ENCODE assay signal across 21 cellular contexts in the genomic region with DNA sequence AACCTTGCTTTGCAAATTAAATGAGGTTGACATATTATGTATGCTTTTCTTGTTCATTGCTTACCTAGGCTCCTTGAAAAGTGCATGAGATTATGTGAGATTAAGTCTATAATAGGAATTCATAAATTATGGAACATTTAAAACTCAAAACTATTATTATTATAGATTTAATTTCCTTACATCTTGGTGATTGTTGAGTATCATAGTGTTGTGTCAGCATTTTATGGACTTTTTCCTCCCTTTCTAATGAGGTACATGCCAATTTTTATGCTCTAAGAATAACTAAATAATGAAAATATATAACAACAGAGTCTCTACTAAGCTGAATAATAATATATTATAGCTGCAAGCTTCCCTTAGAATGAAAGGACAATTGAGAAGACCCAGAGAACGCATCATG.
DNase-seq lines count a peak whose midpoint lies in the region; ATAC-seq, FAIRE-seq and TF ChIP-seq lines count a peak whose summit lies in the region.
"Had no signal": no experiment of that assay in that cellular context is flagged by ENCODE, and none has a peak within 500 bp of the region (broad histone marks: within the 10 kb centered on the region; RNA-seq: fewer than 3 reads in every experiment).

No MANE protein-coding gene starts in this region.

- TF ChIP-seq POLR2A in A549 (IDR thresholded peaks at IDR 0.05; ENCODE audit: low read length) = no peak
- TF ChIP-seq POLR2A in IMR-90 (IDR thresholded peaks at IDR 0.05; ENCODE audit: low read depth, low read length) = no peak
- TF ChIP-seq POLR2A in H1 (IDR thresholded peaks at IDR 0.05; ENCODE audit: control extremely low read depth in 1 of 2, low read depth in 2 of 2, low read length in 2 of 2) = no peak
- TF ChIP-seq POLR2A in stomach (IDR thresholded peaks at IDR 0.05) = no peak

- H3K9me1 ChIP-seq in IMR-90 (ENCODE audit: insufficient read depth, low read length) = no peaks in the 10 kb centered on the region

- H3K9me3 ChIP-seq in A549 = no peaks in the 10 kb centered on the region
- H3K9me3 ChIP-seq in IMR-90 (ENCODE audit: control insufficient read depth, insufficient read depth, low read length) = peaks cover 9% of the 10 kb centered on the region
- H3K9me3 ChIP-seq in H1 (ENCODE audit: insufficient read depth in 2 of 2, low read depth in 1 of 2, low read length in 1 of 2) = no peaks in the 10 kb centered on the region
- H3K9me3 ChIP-seq in stomach = peaks cover 0 to 28% (median 0%) of the 10 kb centered on the region in 4 donors
- H3K9me3 ChIP-seq: Caco-2 had no signal

- H4K20me1 ChIP-seq in IMR-90 (ENCODE audit: insufficient read depth, low read length) (no peaks in the 10 kb centered on the region), H1 (replicated peaks in 1 of 2; ENCODE audit: control insufficient read depth in 1 of 2, insufficient read depth in 2 of 2, low read length in 2 of 2) (no peaks in the 10 kb centered on the region)
- H4K20me1 ChIP-seq: BLaER1 treated with 17β-estradiol and CSF1 and Interleukin-3, amounts not matched to agents 10 nM and 100 nM had no signal

- no peak overlapping the region for H2BK15ac ChIP-seq in IMR-90 (ENCODE audit: low read depth, low read length)
- H2BK15ac ChIP-seq in H1 (ENCODE audit: low read length) = no peak overlapping the region

- no peak overlapping the region for H3K23ac ChIP-seq in IMR-90 (ENCODE audit: low read depth, low read length)
- H3K23ac ChIP-seq in H1 (ENCODE audit: insufficient read length) = no peak overlapping the region

- WGBS in A549 (ENCODE audit: missing lambda C conversion rate) = 8% methylated on average over 1 of the region's 1 CpG
- WGBS in IMR-90 (ENCODE audit: extremely low coverage in 2 of 2, insufficient read length in 1 of 2), 2 experiments = no CpG with 5 or more reads among the region's 1 CpG
- WGBS in H1 (ENCODE audit: extremely low coverage in 1 of 2, insufficient coverage in 1 of 2, insufficient read length in 1 of 2, insufficient replicate concordance in 2 of 2, low coverage in 1 of 2, low lambda C conversion rate in 2 of 2, missing lambda C conversion rate in 1 of 2), 2 experiments = 92% methylated on average over 1 of the region's 1 CpG; no CpG with 5 or more reads in 1 of the 2 experiments
- WGBS in stomach, 5 donors = 43 to 87% (median 69%) methylated on average over 1 of the region's 1 CpG

- H3K36me3 ChIP-seq in IMR-90 (ENCODE audit: control insufficient read depth, insufficient read depth, low read length) = no peaks in the 10 kb centered on the region
- H3K36me3 ChIP-seq in H1 (ENCODE audit: control insufficient read depth in 2 of 4, insufficient read depth in 4 of 4, low read length in 3 of 4) = no peaks in the 10 kb centered on the region
- no peaks in the 10 kb centered on the region for H3K36me3 ChIP-seq in stomach
- H3K36me3 ChIP-seq: BLaER1 treated with 17β-estradiol and CSF1 and Interleukin-3, amounts not matched to agents 10 nM and 100 nM had no signal

- H2BK20ac ChIP-seq in IMR-90 (ENCODE audit: low read depth, low read length) (no peak overlapping the region), H1 (ENCODE audit: low read length) (no peak overlapping the region)

- no peak overlapping the region for H2BK120ac ChIP-seq in IMR-90 (ENCODE audit: low read depth, low read length)
- no peak overlapping the region for H2BK120ac ChIP-seq in H1 (replicated peaks; ENCODE audit: low read depth, low read length)

- dilution Hi-C loops in IMR-90 (cut with HindIII; ENCODE audit: low sequenced_read_pairs, unreplicated experiment) = no loop called here

- POLR2A ChIA-PET in A549 (lab: Yijun Ruan, JAX) = no interaction called here
- POLR2A ChIA-PET in IMR-90 (lab: Charles Lee; ENCODE audit: unreplicated experiment) = no interaction called here
- POLR2A ChIA-PET in H1 (lab: Charles Lee; ENCODE audit: partially characterized antibody) = no interaction called here

- no peak overlapping the region for H2BK12ac ChIP-seq in H1 (ENCODE audit: low read depth, low read length)

- no peak overlapping the region for H4K5ac ChIP-seq in IMR-90 (ENCODE audit: low read depth, low read length)
- no peak overlapping the region for H4K5ac ChIP-seq in H1 (ENCODE audit: insufficient read length, low read depth, low read length)

- H3K27ac ChIP-seq in A549 (no peak overlapping the region), IMR-90 (ENCODE audit: insufficient read depth, low read length) (no peak overlapping the region), H1 (ENCODE audit: low read depth, low read length) (no peak overlapping the region), stomach (no peak overlapping the region)
- H3K27ac ChIP-seq: BLaER1 treated with 17β-estradiol and CSF1 and Interleukin-3, amounts not matched to agents 10 nM and 100 nM; C4-2B had no signal

- H3K27me3 ChIP-seq in IMR-90 (ENCODE audit: control insufficient read depth, insufficient read depth, low read length) = no peaks in the 10 kb centered on the region
- H3K27me3 ChIP-seq in H1 (replicated peaks in 1 of 4; ENCODE audit: control insufficient read depth in 3 of 4, extremely low read depth in 1 of 4, insufficient read depth in 3 of 4, low read length in 3 of 4) = no peaks in the 10 kb centered on the region
- no peaks in the 10 kb centered on the region for H3K27me3 ChIP-seq in stomach
- H3K27me3 ChIP-seq: BLaER1 treated with 17β-estradiol and CSF1 and Interleukin-3, amounts not matched to agents 10 nM and 100 nM had no signal

- no peak overlapping the region for H3K14ac ChIP-seq in IMR-90 (replicated peaks; ENCODE audit: low read depth, low read length)
- no peak overlapping the region for H3K14ac ChIP-seq in H1 (ENCODE audit: insufficient read length)

- H3K18ac ChIP-seq in IMR-90 (ENCODE audit: low read depth, low read length) (no peak overlapping the region), H1 (ENCODE audit: extremely low read depth, low read length) (no peak overlapping the region)

- H2BK5ac ChIP-seq in IMR-90 (ENCODE audit: low read depth, low read length, poor library complexity, severe bottlenecking) (no peak overlapping the region), H1 (ENCODE audit: low read depth, low read length) (no peak overlapping the region)

- H3K23me2 ChIP-seq in H1 (ENCODE audit: low read depth, low read length) = no peaks in the 10 kb centered on the region

- H2AK5ac ChIP-seq in IMR-90 (ENCODE audit: low read depth, low read length) = no peak overlapping the region
- H2AK5ac ChIP-seq in H1 (ENCODE audit: low read depth, low read length) = no peak overlapping the region

- CTCF ChIA-PET in A549 (lab: Yijun Ruan, JAX) (no interaction called here), IMR-90 (lab: Yijun Ruan, JAX) (no interaction called here), H1 (lab: Charles Lee; ENCODE audit: partially characterized antibody) (no interaction called here)

- H2AFZ ChIP-seq in IMR-90 (replicated peaks; ENCODE audit: low read length, poor library complexity) (no peak overlapping the region), H1 (ENCODE audit: low read length) (no peak overlapping the region)

- intact Hi-C loops in IMR-90 (cut with micrococcal nuclease) (no loop called here), stomach (cut with DNase I; ENCODE audit: low total_unique reads) (no loop called here)

- H4K91ac ChIP-seq in IMR-90 (ENCODE audit: insufficient read depth, low read depth, low read length) (no peak overlapping the region), H1 (replicated peaks; ENCODE audit: insufficient read length, low read length) (no peak overlapping the region)

- H3K4me1 ChIP-seq in A549 (no peaks in the 10 kb centered on the region), IMR-90 (ENCODE audit: control insufficient read depth, insufficient read depth, low read length) (no peaks in the 10 kb centered on the region), H1 (replicated peaks in 1 of 4; ENCODE audit: control insufficient read depth in 3 of 4, insufficient read depth in 4 of 4, low read length in 3 of 4) (no peaks in the 10 kb centered on the region), stomach (no peaks in the 10 kb centered on the region)
- H3K4me1 ChIP-seq: BLaER1 treated with 17β-estradiol and CSF1 and Interleukin-3, amounts not matched to agents 10 nM and 100 nM; Caco-2 had no signal

- DNase-seq in A549 (ENCODE audit: low read depth in 1 of 2, low spot score in 1 of 2) = no peak
- DNase-seq in IMR-90 = no peak
- DNase-seq in H1 (ENCODE audit: low read depth in 1 of 2, low spot score in 2 of 2) = no peak
- DNase-seq in stomach = no peak
- DNase-seq: 8988T; AML-193; Caco-2; Calu3; CD4-positive, alpha-beta T cell; CD8-positive, alpha-beta T cell; DMS79; DND-41; EL; GDM1 had no signal

- BruUV-seq in IMR-90 (replicated peaks; lab: Mats Ljungman, UMichigan) = no TSS peak

- H2AK9ac ChIP-seq in IMR-90 (replicated peaks; ENCODE audit: low read depth, low read length, poor library complexity) = no peak overlapping the region

- H3K56ac ChIP-seq in IMR-90 (ENCODE audit: extremely low read depth, insufficient read depth, low read length) (no peak overlapping the region), H1 (replicated peaks; ENCODE audit: insufficient read length, low read depth, low read length) (no peak overlapping the region)

- FAIRE-seq in A549 (lab: Jason Lieb, UNC) (no peak), H1 (lab: Jason Lieb, UNC) (no peak)
- FAIRE-seq: D721Med, GM12878, GM12892, GM18507 had no signal

- no peak overlapping the region for H4K8ac ChIP-seq in IMR-90 (ENCODE audit: low read depth in 2 of 2, low read length in 2 of 2)
- no peak overlapping the region for H4K8ac ChIP-seq in H1 (ENCODE audit: extremely low read depth, insufficient read depth, low read length)

- TF ChIP-seq EP300 in A549 (IDR thresholded peaks at IDR 0.05) (no peak), H1 (IDR thresholded peaks at IDR 0.05; ENCODE audit: borderline replicate concordance in 1 of 2, low read depth in 2 of 2, low read length in 2 of 2) (no peak), stomach (IDR thresholded peaks at IDR 0.05) (no peak)

- no peaks in the 10 kb centered on the region for H3K79me1 ChIP-seq in IMR-90 (ENCODE audit: low read depth in 1 of 2, low read length in 2 of 2)
- no peaks in the 10 kb centered on the region for H3K79me1 ChIP-seq in H1 (ENCODE audit: low read depth, low read length)

- in situ Hi-C loops in IMR-90 (cut with MboI; ENCODE audit: low sequenced_read_pairs) = no loop called here

- H3K79me2 ChIP-seq in H1 (ENCODE audit: control insufficient read depth in 1 of 2, insufficient read depth in 2 of 2, low read length in 2 of 2) = no peaks in the 10 kb centered on the region

- TF ChIP-seq RAD21 in A549 (conservative IDR thresholded peaks at IDR 0.05 in 1 of 2, IDR thresholded peaks at IDR 0.05 in 1 of 2) = no peak
- TF ChIP-seq RAD21 in IMR-90 (IDR thresholded peaks at IDR 0.05; ENCODE audit: low read length) = no peak
- no peak for TF ChIP-seq RAD21 in H1 (IDR thresholded peaks at IDR 0.05 in 1 of 2, conservative IDR thresholded peaks at IDR 0.05 in 1 of 2; ENCODE audit: low read depth in 2 of 2, low read length in 2 of 2)

- H3K4me2 ChIP-seq in A549 = no peak overlapping the region
- H3K4me2 ChIP-seq in IMR-90 (ENCODE audit: low read depth, low read length) = no peak overlapping the region
- H3K4me2 ChIP-seq in H1 (ENCODE audit: insufficient read depth in 1 of 2, low read depth in 2 of 2, low read length in 2 of 2) = no peak overlapping the region
- H3K4me2 ChIP-seq: BLaER1 treated with 17β-estradiol and CSF1 and Interleukin-3, amounts not matched to agents 10 nM and 100 nM had no signal

- H3K4me3 ChIP-seq in A549 = no peak overlapping the region
- H3K4me3 ChIP-seq in IMR-90 (ENCODE audit: insufficient read depth, low read depth, low read length) = no peak overlapping the region
- H3K4me3 ChIP-seq in H1 (ENCODE audit: extremely low read depth in 1 of 4, insufficient read depth in 2 of 4, low read depth in 3 of 4, low read length in 4 of 4) = no peak overlapping the region
- H3K4me3 ChIP-seq in stomach = no peak overlapping the region
- H3K4me3 ChIP-seq: BLaER1 treated with 17β-estradiol and CSF1 and Interleukin-3, amounts not matched to agents 10 nM and 100 nM; GM12878 had no signal

- TF ChIP-seq CTCF in A549 (IDR thresholded peaks at IDR 0.05) (no peak), IMR-90 (conservative IDR thresholded peaks at IDR 0.05; ENCODE audit: low read depth, low read length) (no peak), H1 (IDR thresholded peaks at IDR 0.05; ENCODE audit: control extremely low read depth in 1 of 3, insufficient read depth in 1 of 3, low read depth in 1 of 3, low read length in 3 of 3) (no peak), stomach (IDR thresholded peaks at IDR 0.05) (no peak)

- no peak for ATAC-seq in A549
- ATAC-seq in IMR-90 (ENCODE audit: low read depth) = no peak
- ATAC-seq in GM21723 (IDR thresholded peaks at IDR 0.05; ENCODE audit: unreplicated experiment) = no peak
- ATAC-seq: CD8-positive, alpha-beta T cell; GM12878 had no signal

- no peak overlapping the region for H3K4ac ChIP-seq in IMR-90 (ENCODE audit: low read depth, low read length)
- no peak overlapping the region for H3K4ac ChIP-seq in H1 (replicated peaks; ENCODE audit: insufficient read length, low read depth, low read length)

- H3K9ac ChIP-seq in IMR-90 (ENCODE audit: low read depth, low read length) = no peak overlapping the region
- H3K9ac ChIP-seq in H1 (replicated peaks in 1 of 4; ENCODE audit: extremely low read depth in 1 of 4, low read depth in 3 of 4, low read length in 3 of 4) = no peak overlapping the region
- H3K9ac ChIP-seq: BLaER1 treated with 17β-estradiol and CSF1 and Interleukin-3, amounts not matched to agents 10 nM and 100 nM had no signal

Comparison
In these comparisons a context has a peak if more than half of its experiments do, and no peak if none do; other contexts are left out.
1. Of the 18 proteins assayed by ChIP-seq in both H1 and A549: peak only in H1: none; only in A549: none; in both: MAFK; in neither: 17.